8 cellular contexts compared by ENCODE assay signal in the genomic region with DNA sequence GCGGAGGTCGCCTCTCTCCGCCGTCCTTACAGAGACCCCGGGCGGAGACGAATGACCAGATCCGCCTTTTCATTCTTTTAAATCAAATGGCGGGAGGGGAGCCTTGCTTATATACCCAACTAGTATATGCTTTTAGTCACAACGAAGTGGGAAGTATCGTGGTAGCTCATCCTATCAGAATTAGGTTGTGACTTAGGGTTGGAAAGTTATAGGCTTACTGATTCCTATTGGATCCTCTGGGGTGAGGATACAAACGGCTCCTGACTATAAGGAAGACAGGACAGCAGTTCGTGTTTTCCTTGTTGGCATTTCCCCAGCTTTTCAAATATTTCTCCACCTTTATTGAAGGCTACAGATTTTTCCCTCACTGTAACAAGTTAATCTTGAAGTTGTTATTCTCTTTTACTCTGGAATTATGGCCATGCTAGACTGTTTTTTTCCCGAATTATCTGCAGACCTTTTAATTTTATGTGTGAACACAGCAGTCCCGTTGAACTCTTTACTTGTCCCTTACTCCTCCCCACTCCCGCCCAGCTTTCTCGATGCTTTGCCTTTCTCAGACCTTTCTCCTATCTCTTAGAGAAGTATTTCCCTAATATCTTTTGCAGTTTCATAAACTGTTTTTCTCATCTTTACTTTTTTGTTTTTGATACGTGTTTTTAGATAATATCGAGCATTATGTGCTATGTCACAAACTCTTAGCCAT. TPM values are rescaled to one million over a fixed set of nuclear protein-coding genes. Genes with fewer than 3 reads are reported as not detected.
A peak's percentile ranks its signal among the peaks of the same experiment; 100 is the strongest.
DNase-seq lines count a peak whose midpoint lies in the region; ATAC-seq and TF ChIP-seq lines count a peak whose summit lies in the region.

No MANE protein-coding gene starts in this region.

- peak overlapping the region; percentile 94 for H3K4me3 ChIP-seq in BE2C (ENCODE audit: low read depth, low read length)
- peak overlapping the region; percentile 71 for H3K4me3 ChIP-seq in RWPE2 (ENCODE audit: severe bottlenecking)
- peak overlapping the region; percentile 75 to 97 for H3K4me3 ChIP-seq in muscle layer of duodenum (ENCODE audit: low read depth in 1 of 2, low read length in 2 of 2)

- H3K36me3 Mint-ChIP-seq in endothelial cell (ENCODE audit: low read depth, unreplicated experiment), result no peaks in the 10 kb centered on the region

- H3K9me3 ChIP-seq in BE2C (no peaks in the 10 kb centered on the region), RWPE2 (ENCODE audit: severe bottlenecking) (no peaks in the 10 kb centered on the region), muscle layer of duodenum (ENCODE audit: control insufficient read depth in 1 of 2, low read length in 2 of 2) (no peaks in the 10 kb centered on the region)

- peak; percentile 15 for ATAC-seq in GM18909 (IDR thresholded peaks at IDR 0.05; ENCODE audit: poor library complexity, unreplicated experiment)
- peak; percentile 15 for ATAC-seq in HG03378 (IDR thresholded peaks at IDR 0.05; ENCODE audit: unreplicated experiment)
- ATAC-seq in RWPE2 (ENCODE audit: low read depth), result peak; percentile 76

- DNase-seq in BE2C, result no peak
- no peak for DNase-seq in RWPE2 (ENCODE audit: low spot score)
- DNase-seq in endothelial cell (ENCODE audit: low spot score), result no peak
- DNase-seq in midbrain (lab: John Stamatoyannopoulos, UW), result no peak
- DNase-seq in activated CD8-positive, alpha-beta memory T cell treated with anti-CD3 and anti-CD28 coated beads, Interleukin-2, amount 50 U/mL, for 4 hours, result no peak

- H3K27ac ChIP-seq in RWPE2 (ENCODE audit: poor library complexity, severe bottlenecking) (peak overlapping the region; percentile 87), muscle layer of duodenum (ENCODE audit: low read length) (peak overlapping the region; percentile 100)

- no peaks in the 10 kb centered on the region for H3K4me1 ChIP-seq in BE2C
- H3K4me1 ChIP-seq in RWPE2 (ENCODE audit: insufficient read depth, poor library complexity, severe bottlenecking), result peaks cover 6% of the 10 kb centered on the region
- H3K4me1 ChIP-seq in muscle layer of duodenum (ENCODE audit: control insufficient read depth in 1 of 2, insufficient read depth in 2 of 2, low read length in 2 of 2), result peaks cover 11 to 27% of the 10 kb centered on the region in 2 donors

- TF ChIP-seq CTCF in BE2C (IDR thresholded peaks at IDR 0.05; ENCODE audit: low read depth, low read length) (no peak), RWPE2 (IDR thresholded peaks at IDR 0.05; ENCODE audit: poor library complexity, severe bottlenecking) (no peak), endothelial cell (IDR thresholded peaks at IDR 0.05; ENCODE audit: unreplicated experiment) (no peak)

- H3K9me3 Mint-ChIP-seq in endothelial cell (ENCODE audit: unreplicated experiment), result no peaks in the 10 kb centered on the region

- peak overlapping the region; percentile 100 for H3K27ac Mint-ChIP-seq in endothelial cell (ENCODE audit: unreplicated experiment)

- peak overlapping the region; percentile 99 for H3K4me3 Mint-ChIP-seq in endothelial cell (ENCODE audit: unreplicated experiment)

- peaks cover 46% of the 10 kb centered on the region for H3K36me3 ChIP-seq in BE2C
- no peaks in the 10 kb centered on the region for H3K36me3 ChIP-seq in RWPE2 (ENCODE audit: low read depth)
- H3K36me3 ChIP-seq in muscle layer of duodenum (ENCODE audit: control insufficient read depth in 1 of 2, insufficient read depth in 2 of 2, low read length in 2 of 2), result no peaks in the 10 kb centered on the region

- H3K4me1 Mint-ChIP-seq in endothelial cell (ENCODE audit: unreplicated experiment), result peaks cover 22% of the 10 kb centered on the region

- H3K27me3 ChIP-seq in BE2C, result no peaks in the 10 kb centered on the region
- H3K27me3 ChIP-seq in RWPE2 (ENCODE audit: insufficient read depth, poor library complexity, severe bottlenecking), result no peaks in the 10 kb centered on the region
- no peaks in the 10 kb centered on the region for H3K27me3 ChIP-seq in muscle layer of duodenum (ENCODE audit: low read depth, low read length)

- peaks cover 14% of the 10 kb centered on the region for H3K27me3 Mint-ChIP-seq in endothelial cell (ENCODE audit: unreplicated experiment)

RNA-seq across cellular contexts. Expression of a gene that starts 0.6 kb away (rescaled TPM):
- polyA plus RNA-seq in BE2C (2012; ENCODE audit: insufficient read depth, insufficient read length, low read depth), result 30.6 TPM
- 9.5 TPM for total RNA-seq in endothelial cell (ENCODE audit: unreplicated experiment)

RNA-seq across cellular contexts. Expression of a gene that starts 0.9 kb away (rescaled TPM):
- polyA plus RNA-seq in BE2C (2012; ENCODE audit: insufficient read depth, insufficient read length, low read depth), result 84.5 TPM
- total RNA-seq in endothelial cell (ENCODE audit: unreplicated experiment), result 12.4 TPM

Comparison
In these comparisons a context has a peak if more than half of its experiments do, and no peak if none do; other contexts are left out.
1. ATAC-seq: peak in every context shown above with its lines; median percentile 76 in RWPE2; 15 in GM18909; 15 in HG03378.